1 cellular context compared by ENCODE assay signal in the genomic region with DNA sequence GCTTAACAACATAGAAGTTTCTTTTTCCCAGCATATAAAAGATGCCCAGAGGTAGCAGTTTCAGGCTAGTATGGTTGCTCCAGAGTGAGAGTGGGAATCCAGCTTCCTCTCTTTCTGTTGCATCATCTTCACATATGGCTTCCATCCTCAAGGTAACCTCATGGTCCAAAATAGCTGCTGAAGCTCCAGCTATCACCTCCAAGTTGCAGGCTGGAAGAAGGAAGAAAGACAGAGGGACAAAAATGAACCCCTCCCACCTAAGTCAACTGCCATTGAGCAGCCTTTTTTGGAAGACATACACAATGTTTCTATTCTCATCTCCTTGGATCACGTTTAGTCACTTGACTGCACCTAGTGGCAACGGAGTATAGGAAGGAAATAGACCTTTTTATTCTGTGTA.
TF ChIP-seq lines count a peak whose summit lies in the region.

No MANE protein-coding gene starts in this region.

TF ChIP-seq in GM12878, 131 proteins besides CTCF, POLR2A, EP300 and RAD21 (continued from another document):
- TF ChIP-seq ZBTB33 (IDR thresholded peaks at IDR 0.05): peak; percentile 24; the same call in 1 of the 2 replicates
- no peak for TF ChIP-seq HDAC2 (IDR thresholded peaks at IDR 0.05)
- TF ChIP-seq SUZ12 (IDR thresholded peaks at IDR 0.05; ENCODE audit: unreplicated experiment): no peak
